ENCODE assay signal across 32 cellular contexts in the genomic region with DNA sequence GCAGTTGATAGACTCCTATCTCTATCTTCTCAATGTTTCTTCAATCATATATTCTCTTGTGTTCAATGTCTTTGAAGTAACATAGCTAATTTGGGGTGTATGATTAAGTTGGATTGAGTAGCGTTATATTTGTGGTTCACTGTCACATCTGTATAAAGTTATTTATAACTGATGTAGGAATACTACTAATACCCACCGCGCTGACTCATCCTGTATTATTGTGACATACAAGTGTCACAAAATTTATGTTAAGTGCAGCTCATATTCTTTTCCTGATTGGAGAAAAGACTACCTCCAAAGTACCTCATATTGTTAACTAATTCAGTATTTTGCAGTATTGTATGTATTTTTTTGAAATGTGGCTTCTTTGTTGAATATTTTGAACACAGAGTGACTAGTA.
"Had no signal": no experiment of that assay in that cellular context is flagged by ENCODE, and none has a peak within 500 bp of the region (broad histone marks: within the 10 kb centered on the region; RNA-seq: fewer than 3 reads in every experiment).

No MANE protein-coding gene starts in this region.

- H3K9me3 ChIP-seq: ascending aorta, body of pancreas, MG63, Peyer's patch had no signal

- H3K27me3 ChIP-seq: ascending aorta, body of pancreas, MG63, Peyer's patch, SJSA1 had no signal

- DNase-seq: activated B cell treated with CpG ODN at 0.5 μM for 24 hours; activated CD4-positive, alpha-beta T cell treated with anti-CD3 and anti-CD28 coated beads for 1 hour; activated CD4-positive, alpha-beta T cell treated with anti-CD3 and anti-CD28 coated beads, Interleukin-2, amount 10 ng/mL, durations not matched to agents 24 days and 14 days; activated CD4-positive, alpha-beta T cell treated with anti-CD3 and anti-CD28 coated beads, Interleukin-2, amount 50 U/mL, for 48 hours; activated CD8-positive, alpha-beta memory T cell treated with anti-CD3 and anti-CD28 coated beads, Interleukin-2, amount 10 ng/mL, durations not matched to agents 7 days and 5 days; activated effector memory CD4-positive, alpha-beta T cell treated with anti-CD3 and anti-CD28 coated beads, Interleukin-2, amount 50 U/mL, for 16 hours; activated naive CD4-positive, alpha-beta T cell treated with Interleukin-2 at 50 U/mL for 16 hours; activated naive CD8-positive, alpha-beta T cell treated with anti-CD3 and anti-CD28 coated beads, Interleukin-2, amount 50 U/mL, for 24 hours; activated T-cell treated with anti-CD3 and anti-CD28 coated beads, Interleukin-2, amount 50 U/mL, for 4 hours; amniotic stem cell; body of pancreas; KG1; MG63; MV-4-11; NCI-H1092 treated with DMSO at 0.1 percent for 48 hours; NCI-H1417 treated with DMSO at 0.1 percent for 48 hours; NCI-H1694; NCI-H2029; NCI-H2107; NCI-H2171 treated with DMSO at 0.1 percent for 48 hours; NCI-H226; NCI-H510A; NK-92 treated with Interleukin-12 subunit alpha and Interleukin-12 subunit beta, amount 100 ng/mL, for 24 hours; OCI-M1; Peyer's patch; Right ventricle myocardium superior; SW 1271 had no signal

- H3K4me1 ChIP-seq: ascending aorta, body of pancreas, Peyer's patch, SJSA1 had no signal

- H3K36me3 ChIP-seq: ascending aorta, MG63, Peyer's patch, SJSA1 had no signal

- H3K27ac ChIP-seq: ascending aorta, body of pancreas, Peyer's patch, RWPE1, SJSA1 had no signal

- FAIRE-seq: bronchial epithelial cell, TTC549 had no signal

- H3K4me3 ChIP-seq: ascending aorta, body of pancreas, MG63, Peyer's patch, SJSA1 had no signal
